Comparison of ENCODE assay signal across 12 cellular contexts in genomic region chr20:34074101-34074760, GRCh38. TPM values are rescaled to one million over a fixed set of nuclear protein-coding genes. Genes with fewer than 3 reads are reported as not detected.
DNase-seq lines count a peak whose midpoint lies in the region; TF ChIP-seq lines count a peak whose summit lies in the region.
"Had no signal": no experiment of that assay in that cellular context is flagged by ENCODE, and none has a peak within 500 bp of the region (broad histone marks: within the 10 kb centered on the region; RNA-seq: fewer than 3 reads in every experiment).

No MANE protein-coding gene starts in this region.

- no peaks in the 10 kb centered on the region for H3K27me3 Mint-ChIP-seq in H9 (ENCODE audit: low read depth)
- H3K27me3 Mint-ChIP-seq in activated T-helper 1 cell treated with anti-CD3 and anti-CD28 coated beads, Interleukin-12 subunit alpha, Interleukin-12 subunit beta, Interleukin-2, Interleukin-4 antibody, amounts not matched to agents 30 ng/mL and 10 ng/mL and 1 ng/mL, durations not matched to agents 14 hours and 24 hours and 36 hours (ENCODE audit: insufficient read depth) = no peaks in the 10 kb centered on the region
- H3K27me3 Mint-ChIP-seq: CD4-positive, alpha-beta memory T cell had no signal

- no peaks in the 10 kb centered on the region for H3K9me3 ChIP-seq in H9 (ENCODE audit: control insufficient read depth, low read depth, low read length)
- H3K9me3 ChIP-seq in trophoblast cell (ENCODE audit: insufficient read depth, low read depth, low read length) = no peaks in the 10 kb centered on the region

- H2BK120ac ChIP-seq in H9 (ENCODE audit: low read depth, low read length, poor library complexity, severe bottlenecking) (no peak overlapping the region), trophoblast cell (ENCODE audit: insufficient read depth, low read length, poor library complexity) (no peak overlapping the region)

- no peak overlapping the region for H2BK12ac ChIP-seq in H9 (ENCODE audit: insufficient read length, low read depth, low read length)
- H2BK12ac ChIP-seq in trophoblast cell (ENCODE audit: low read length) = no peak overlapping the region

- H3K18ac ChIP-seq in H9 (ENCODE audit: insufficient read length, low read depth, low read length) (no peak overlapping the region), trophoblast cell (ENCODE audit: low read length) (peak overlapping the region; percentile 41)

- H3K56ac ChIP-seq in H9 (ENCODE audit: insufficient read length, low read depth, low read length) = no peak overlapping the region

- H4K91ac ChIP-seq in H9 (ENCODE audit: insufficient read length, low read depth, low read length) = no peak overlapping the region
- no peak overlapping the region for H4K91ac ChIP-seq in trophoblast cell (ENCODE audit: low read depth, low read length)

- no peak overlapping the region for H3T11ph ChIP-seq in H9 (ENCODE audit: low read length)

- H2AFZ ChIP-seq in H9 (ENCODE audit: low read length) = no peak overlapping the region
- no peak overlapping the region for H2AFZ ChIP-seq in trophoblast cell (ENCODE audit: insufficient read depth, low read length, poor library complexity)

- peaks cover 7 to 21% of the 10 kb centered on the region in 2 experiments for H3K4me1 Mint-ChIP-seq in H9
- peaks cover 19% of the 10 kb centered on the region for H3K4me1 Mint-ChIP-seq in activated T-helper 1 cell treated with anti-CD3 and anti-CD28 coated beads, Interleukin-12 subunit alpha, Interleukin-12 subunit beta, Interleukin-2, Interleukin-4 antibody, amounts not matched to agents 30 ng/mL and 10 ng/mL and 1 ng/mL, durations not matched to agents 14 hours and 24 hours and 36 hours (ENCODE audit: low read depth)

- H3K4me1 ChIP-seq in H9 (ENCODE audit: insufficient read depth, low read length) (no peaks in the 10 kb centered on the region), trophoblast cell (ENCODE audit: control insufficient read depth in 1 of 2, insufficient read depth in 2 of 2, low read length in 2 of 2) (peaks cover 11 to 19% of the 10 kb centered on the region in 2 experiments)

- H3K9me3 Mint-ChIP-seq in H9 = no peaks in the 10 kb centered on the region
- no peaks in the 10 kb centered on the region for H3K9me3 Mint-ChIP-seq in activated T-helper 1 cell treated with anti-CD3 and anti-CD28 coated beads, Interleukin-12 subunit alpha, Interleukin-12 subunit beta, Interleukin-2, Interleukin-4 antibody, amounts not matched to agents 30 ng/mL and 10 ng/mL and 1 ng/mL, durations not matched to agents 14 hours and 24 hours and 36 hours

- H3K79me2 ChIP-seq in H9 (ENCODE audit: insufficient read depth, low read length) (no peaks in the 10 kb centered on the region; the same call in 1 of the 2 replicates), trophoblast cell (ENCODE audit: control insufficient read depth, insufficient read depth, low read length, poor library complexity) (peaks cover 2% of the 10 kb centered on the region)

- H3K9ac ChIP-seq in H9 (ENCODE audit: extremely low read depth, insufficient read length, low read length) = no peak overlapping the region
- H3K9ac ChIP-seq in trophoblast cell (ENCODE audit: low read length) = no peak overlapping the region

- H3K27me3 ChIP-seq in H9 (ENCODE audit: insufficient read depth, low read length) (no peaks in the 10 kb centered on the region), trophoblast cell (ENCODE audit: insufficient read depth, low read length) (no peaks in the 10 kb centered on the region)

- H3K36me3 Mint-ChIP-seq in H9 (ENCODE audit: insufficient read depth in 1 of 3, low read depth in 3 of 3) = peaks cover 13 to 57% (median 38%) of the 10 kb centered on the region in 3 experiments; a peak in 6 of 7 replicates
- H3K36me3 Mint-ChIP-seq in activated T-helper 1 cell treated with anti-CD3 and anti-CD28 coated beads, Interleukin-12 subunit alpha, Interleukin-12 subunit beta, Interleukin-2, Interleukin-4 antibody, amounts not matched to agents 30 ng/mL and 10 ng/mL and 1 ng/mL, durations not matched to agents 14 hours and 24 hours and 36 hours (ENCODE audit: low read depth) = peaks cover 15% of the 10 kb centered on the region

- H3K23ac ChIP-seq in H9 (ENCODE audit: insufficient read length, low read depth, low read length) = no peak overlapping the region
- no peak overlapping the region for H3K23ac ChIP-seq in trophoblast cell (ENCODE audit: low read length)

- no peak overlapping the region for H3K4me3 Mint-ChIP-seq in H9
- H3K4me3 Mint-ChIP-seq in activated T-helper 1 cell treated with anti-CD3 and anti-CD28 coated beads, Interleukin-12 subunit alpha, Interleukin-12 subunit beta, Interleukin-2, Interleukin-4 antibody, amounts not matched to agents 30 ng/mL and 10 ng/mL and 1 ng/mL, durations not matched to agents 14 hours and 24 hours and 36 hours = no peak overlapping the region
- H3K4me3 Mint-ChIP-seq: CD4-positive, alpha-beta memory T cell had no signal

- H3K4ac ChIP-seq in H9 (ENCODE audit: low read depth, low read length) = no peak overlapping the region
- no peak overlapping the region for H3K4ac ChIP-seq in trophoblast cell (ENCODE audit: low read depth, low read length)

- no peak overlapping the region for H2BK5ac ChIP-seq in H9 (ENCODE audit: insufficient read length, low read length)
- H2BK5ac ChIP-seq in trophoblast cell (ENCODE audit: low read depth, low read length, poor library complexity) = no peak overlapping the region

- intact Hi-C loops in activated T-helper 1 cell treated with anti-CD3 and anti-CD28 coated beads, Interleukin-12 subunit alpha, Interleukin-12 subunit beta, Interleukin-2, Interleukin-4 antibody, amounts not matched to agents 30 ng/mL and 10 ng/mL and 1 ng/mL, durations not matched to agents 14 hours and 24 hours and 36 hours (cut with micrococcal nuclease) = loop anchor here (1.0 kb wide), 1 partner anchor 81 kb away; the partner anchor contains the start of gene RALY

- H4K8ac ChIP-seq in H9 (replicated peaks; ENCODE audit: insufficient read length, low read depth, low read length) (no peak overlapping the region), trophoblast cell (ENCODE audit: low read depth, low read length) (no peak overlapping the region)

- H2AK5ac ChIP-seq in H9 (ENCODE audit: insufficient read length, low read length) = no peak overlapping the region
- H2AK5ac ChIP-seq in trophoblast cell (ENCODE audit: low read length) = no peak overlapping the region

- H4K12ac ChIP-seq in trophoblast cell (ENCODE audit: low read depth, low read length) = no peak overlapping the region

- peak overlapping the region in 2 of 3 experiments; percentile 18 to 72; a peak in 1 of 7 replicates for H3K27ac Mint-ChIP-seq in H9
- peak overlapping the region; percentile 48 for H3K27ac Mint-ChIP-seq in activated T-helper 1 cell treated with anti-CD3 and anti-CD28 coated beads, Interleukin-12 subunit alpha, Interleukin-12 subunit beta, Interleukin-2, Interleukin-4 antibody, amounts not matched to agents 30 ng/mL and 10 ng/mL and 1 ng/mL, durations not matched to agents 14 hours and 24 hours and 36 hours

- no peaks in the 10 kb centered on the region for H3K79me1 ChIP-seq in H9 (ENCODE audit: insufficient read depth, low read depth, low read length, poor library complexity, severe bottlenecking)
- H3K79me1 ChIP-seq in trophoblast cell (ENCODE audit: low read length) = peaks cover 2% of the 10 kb centered on the region

- TF ChIP-seq CTCF in H9 (conservative IDR thresholded peaks at IDR 0.05) = no peak

- H4K5ac ChIP-seq in H9 (ENCODE audit: insufficient read length, low read depth, low read length) = no peak overlapping the region

- no peaks in the 10 kb centered on the region for H4K20me1 ChIP-seq in H9 (ENCODE audit: control insufficient read depth, insufficient read depth, insufficient read length)

- no peak overlapping the region for H2BK15ac ChIP-seq in H9 (ENCODE audit: low read depth, low read length)

- no peak overlapping the region for H3K4me3 ChIP-seq in trophoblast cell (ENCODE audit: low read depth, low read length)

- H3K4me2 ChIP-seq in H9 (ENCODE audit: insufficient read depth, insufficient read length, low read length) (no peak overlapping the region), trophoblast cell (ENCODE audit: low read length) (no peak overlapping the region)

- peak; percentile 58 for DNase-seq in COLO829 (ENCODE audit: low spot score)
- no peak for DNase-seq in H9
- DNase-seq in activated T-helper 1 cell treated with anti-CD3 and anti-CD28 coated beads, Interleukin-12 subunit alpha, Interleukin-12 subunit beta, Interleukin-2, Interleukin-4 antibody, amounts not matched to agents 30 ng/mL and 10 ng/mL and 1 ng/mL, durations not matched to agents 14 hours and 24 hours and 36 hours (ENCODE audit: low spot score) = no peak
- DNase-seq in trophoblast cell = peak in 1 of 2 donors; percentile 27
- no peak for DNase-seq in HuH-7.5 (ENCODE audit: low spot score)
- no peak for DNase-seq in DMS 273 treated with DMSO at 0.1 percent for 48 hours (lab: John Stamatoyannopoulos, UW)
- no peak for DNase-seq in NCI-H1436 treated with DMSO at 0.1 percent for 48 hours (lab: John Stamatoyannopoulos, UW)
- DNase-seq: CD4-positive, alpha-beta memory T cell; MV-4-11; NCI-H446; T-helper 9 cell had no signal

- H3K27ac ChIP-seq in H9 (ENCODE audit: insufficient read length, low read depth, low read length) = no peak overlapping the region
- H3K27ac ChIP-seq in trophoblast cell (ENCODE audit: low read depth, low read length) = no peak overlapping the region
- H3K27ac ChIP-seq: epithelial cell of prostate had no signal

- H2BK20ac ChIP-seq in H9 (ENCODE audit: low read depth, low read length, poor library complexity, severe bottlenecking) = no peak overlapping the region

- no peaks in the 10 kb centered on the region for H3K23me2 ChIP-seq in H9 (ENCODE audit: insufficient read length, low read depth, low read length, poor library complexity, severe bottlenecking)

- peaks cover 38 to 53% of the 10 kb centered on the region in 2 experiments for H3K36me3 ChIP-seq in trophoblast cell (ENCODE audit: control insufficient read depth in 1 of 2, insufficient read depth in 2 of 2, low read length in 2 of 2)

- no CpG with 5 or more reads among the region's 7 CpGs for WGBS in H9 (ENCODE audit: extremely low coverage, insufficient read length, low lambda C conversion rate)
- no CpG with 5 or more reads among the region's 7 CpGs for WGBS in trophoblast cell (ENCODE audit: extremely low coverage, insufficient coverage, insufficient read length)

- H3K14ac ChIP-seq in H9 (ENCODE audit: insufficient read depth, low read length) (no peak overlapping the region), trophoblast cell (ENCODE audit: low read length) (peak overlapping the region; percentile 12)

RNA-seq across cellular contexts. Expression of gene EIF2S2, which starts 37.8 kb away (rescaled TPM):
- total RNA-seq in H9 (2021) = 188 and 189 TPM in 2 replicates
- total RNA-seq in activated T-helper 1 cell treated with anti-CD3 and anti-CD28 coated beads, Interleukin-12 subunit alpha, Interleukin-12 subunit beta, Interleukin-2, Interleukin-4 antibody, amounts not matched to agents 30 ng/mL and 10 ng/mL and 1 ng/mL, durations not matched to agents 14 hours and 24 hours and 36 hours = 99.8 and 105 TPM in 2 replicates
- polyA plus RNA-seq in trophoblast cell (2013) = 216 and 219 TPM in 2 replicates
